Comparison of ENCODE assay signal across 23 cellular contexts in genomic region chr15:70955151-70955550, GRCh38.
DNase-seq lines count a peak whose midpoint lies in the region; ATAC-seq and TF ChIP-seq lines count a peak whose summit lies in the region.
"Had no signal": no experiment of that assay in that cellular context is flagged by ENCODE, and none has a peak within 500 bp of the region (broad histone marks: within the 10 kb centered on the region; RNA-seq: fewer than 3 reads in every experiment).

No MANE protein-coding gene starts in this region.

- H3K27me3 ChIP-seq in mammary epithelial cell (ENCODE audit: insufficient read depth, low read length): no peaks in the 10 kb centered on the region
- no peaks in the 10 kb centered on the region for H3K27me3 ChIP-seq in breast epithelium
- no peaks in the 10 kb centered on the region for H3K27me3 ChIP-seq in effector memory CD4-positive, alpha-beta T cell (replicated peaks; ENCODE audit: control insufficient read depth, insufficient read depth, low read length, poor library complexity, severe bottlenecking)
- H3K27me3 ChIP-seq: ascending aorta, upper lobe of left lung had no signal

- no TSS peak for BruUV-seq in mammary epithelial cell (replicated peaks; lab: Mats Ljungman, UMichigan)

- CTCF ChIA-PET in mammary epithelial cell (lab: Charles Lee; ENCODE audit: low non-redundant PET): no interaction called here

- H2AFZ ChIP-seq in mammary epithelial cell (ENCODE audit: low read depth, low read length): no peak overlapping the region

- no peaks in the 10 kb centered on the region for H4K20me1 ChIP-seq in mammary epithelial cell (ENCODE audit: insufficient read depth, low read length)

- H3K9me3 ChIP-seq in mammary epithelial cell (replicated peaks; ENCODE audit: insufficient read depth, low read length): peaks cover 3% of the 10 kb centered on the region
- peaks cover 7 to 11% of the 10 kb centered on the region in 2 donors for H3K9me3 ChIP-seq in breast epithelium
- no peaks in the 10 kb centered on the region for H3K9me3 ChIP-seq in effector memory CD4-positive, alpha-beta T cell (ENCODE audit: control insufficient read depth, low read length)
- H3K9me3 ChIP-seq: prostate gland had no signal

- in situ Hi-C loops in mammary epithelial cell (cut with MboI; ENCODE audit: low sequenced_read_pairs in 2 of 2): no loop called here

- H3K36me3 ChIP-seq in mammary epithelial cell (ENCODE audit: insufficient read depth, low read length) (no peaks in the 10 kb centered on the region), breast epithelium (no peaks in the 10 kb centered on the region)
- no peaks in the 10 kb centered on the region for H3K36me3 ChIP-seq in effector memory CD4-positive, alpha-beta T cell (ENCODE audit: control insufficient read depth, insufficient read depth, low read length)
- H3K36me3 ChIP-seq: ascending aorta, prostate gland, upper lobe of left lung had no signal

- peak; percentile 29; the same call in 1 of the 3 replicates for ATAC-seq in SK-N-SH treated with all-trans-retinoic acid at 6 μM for 48 hours
- no peak for ATAC-seq in GM19397 (IDR thresholded peaks at IDR 0.05; ENCODE audit: unreplicated experiment)

- H3K4me1 ChIP-seq in mammary epithelial cell (ENCODE audit: insufficient read depth, low read length): peaks cover 3% of the 10 kb centered on the region
- H3K4me1 ChIP-seq in breast epithelium: no peaks in the 10 kb centered on the region
- no peaks in the 10 kb centered on the region for H3K4me1 ChIP-seq in effector memory CD4-positive, alpha-beta T cell (ENCODE audit: control insufficient read depth, insufficient read depth, low read length, poor library complexity, severe bottlenecking)
- H3K4me1 ChIP-seq: ascending aorta, prostate gland, upper lobe of left lung had no signal

- H3K27ac ChIP-seq in mammary epithelial cell (ENCODE audit: insufficient read depth, low read depth, low read length) (no peak overlapping the region), breast epithelium (no peak overlapping the region)
- no peak overlapping the region for H3K27ac ChIP-seq in effector memory CD4-positive, alpha-beta T cell (ENCODE audit: insufficient read depth, low read length, poor library complexity, severe bottlenecking)
- H3K27ac ChIP-seq: 22Rv1, ascending aorta, prostate gland, RWPE1, skin epidermis, upper lobe of left lung had no signal

- no peak for TF ChIP-seq CTCF in mammary epithelial cell (conservative IDR thresholded peaks at IDR 0.05 in 1 of 2, IDR thresholded peaks at IDR 0.05 in 1 of 2; ENCODE audit: extremely low read depth in 1 of 2, insufficient read depth in 1 of 2, low read depth in 1 of 2, low read length in 2 of 2)
- no peak for TF ChIP-seq CTCF in breast epithelium (IDR thresholded peaks at IDR 0.05)
- TF ChIP-seq CTCF in fibroblast of the aortic adventitia (IDR thresholded peaks at IDR 0.05; ENCODE audit: insufficient read depth, low read length): no peak

- intact Hi-C loops in mammary epithelial cell (cut with micrococcal nuclease): no loop called here
- intact Hi-C loops in breast epithelium (cut with DNase I; ENCODE audit: low total_unique reads): no loop called here

- peak; percentile 12 for DNase-seq in mammary epithelial cell
- DNase-seq in breast epithelium (ENCODE audit: low spot score in 2 of 2): no peak
- DNase-seq in fibroblast of the aortic adventitia (ENCODE audit: low read depth): peak; percentile 37
- DNase-seq in effector memory CD4-positive, alpha-beta T cell: no peak
- no peak for DNase-seq in NCI-H1417 (lab: John Stamatoyannopoulos, UW)
- DNase-seq in activated CD8-positive, alpha-beta memory T cell treated with anti-CD3 and anti-CD28 coated beads, Interleukin-2, amount 50 U/mL, for 4 hours: no peak
- DNase-seq: activated CD4-positive, alpha-beta T cell treated with anti-CD3 and anti-CD28 coated beads, Interleukin-2, amount 10 ng/mL, durations not matched to agents 24 days and 14 days; activated naive CD4-positive, alpha-beta T cell treated with anti-CD3 and anti-CD28 coated beads, Interleukin-2, amount 50 U/mL, for 16 hours; CD8-positive, alpha-beta memory T cell; DMS53; HCEC 1CT; NCI-H1105; NCI-H2029 treated with DMSO at 0.1 percent for 48 hours; NCI-H345; NCI-H748 treated with DMSO at 0.1 percent for 48 hours had no signal

- dilution Hi-C loops in mammary epithelial cell (cut with HindIII; ENCODE audit: low sequenced_read_pairs): no loop called here

- H3K9ac ChIP-seq in mammary epithelial cell (ENCODE audit: insufficient read depth, low read length): no peak overlapping the region

- no peak overlapping the region for H3K4me3 ChIP-seq in mammary epithelial cell (replicated peaks in 1 of 3; ENCODE audit: insufficient read depth in 1 of 3, low read depth in 2 of 3, low read length in 3 of 3)
- no peak overlapping the region for H3K4me3 ChIP-seq in breast epithelium
- no peak overlapping the region for H3K4me3 ChIP-seq in fibroblast of the aortic adventitia (ENCODE audit: low read depth, low read length)
- no peak overlapping the region for H3K4me3 ChIP-seq in effector memory CD4-positive, alpha-beta T cell (ENCODE audit: insufficient read depth, low read depth, low read length, poor library complexity, severe bottlenecking)
- H3K4me3 ChIP-seq: ascending aorta, prostate gland, skin epidermis, upper lobe of left lung had no signal

- H3K79me2 ChIP-seq in mammary epithelial cell (ENCODE audit: insufficient read depth, low read length): no peaks in the 10 kb centered on the region

- no peak overlapping the region for H3K4me2 ChIP-seq in mammary epithelial cell (ENCODE audit: insufficient read depth, low read depth, low read length)

- TF ChIP-seq POLR2A in breast epithelium (IDR thresholded peaks at IDR 0.05): no peak

TF ChIP-seq in SK-N-SH treated with all-trans-retinoic acid at 6 μM for 48 hours, 23 proteins besides CTCF, POLR2A, EP300 and RAD21:
- TF ChIP-seq ZNF8 (CRISPR knock-in tag; IDR thresholded peaks at IDR 0.05) (no peak), TCF4 (CRISPR knock-in tag; IDR thresholded peaks at IDR 0.05; ENCODE audit: borderline replicate concordance) (no peak), RARB (CRISPR knock-in tag; IDR thresholded peaks at IDR 0.05) (no peak), ZNF565 (CRISPR knock-in tag; conservative IDR thresholded peaks at IDR 0.05; ENCODE audit: low read depth) (no peak), ZFP30 (CRISPR knock-in tag; IDR thresholded peaks at IDR 0.05) (no peak), SNAI2 (CRISPR knock-in tag; IDR thresholded peaks at IDR 0.05) (no peak), OSR1 (CRISPR knock-in tag; IDR thresholded peaks at IDR 0.05) (no peak)

Comparison
In these comparisons a context has a peak if more than half of its experiments do, and no peak if none do; other contexts are left out.
1. DNase-seq: peak in mammary epithelial cell (single experiment) and fibroblast of the aortic adventitia (single experiment); none in breast epithelium (0 of 2), effector memory CD4-positive, alpha-beta T cell (0 of 3), NCI-H1417 (0 of 3) and activated CD8-positive, alpha-beta memory T cell treated with anti-CD3 and anti-CD28 coated beads, Interleukin-2, amount 50 U/mL, for 4 hours (single experiment).